ENCODE assay signal across 8 cellular contexts in the genomic region with DNA sequence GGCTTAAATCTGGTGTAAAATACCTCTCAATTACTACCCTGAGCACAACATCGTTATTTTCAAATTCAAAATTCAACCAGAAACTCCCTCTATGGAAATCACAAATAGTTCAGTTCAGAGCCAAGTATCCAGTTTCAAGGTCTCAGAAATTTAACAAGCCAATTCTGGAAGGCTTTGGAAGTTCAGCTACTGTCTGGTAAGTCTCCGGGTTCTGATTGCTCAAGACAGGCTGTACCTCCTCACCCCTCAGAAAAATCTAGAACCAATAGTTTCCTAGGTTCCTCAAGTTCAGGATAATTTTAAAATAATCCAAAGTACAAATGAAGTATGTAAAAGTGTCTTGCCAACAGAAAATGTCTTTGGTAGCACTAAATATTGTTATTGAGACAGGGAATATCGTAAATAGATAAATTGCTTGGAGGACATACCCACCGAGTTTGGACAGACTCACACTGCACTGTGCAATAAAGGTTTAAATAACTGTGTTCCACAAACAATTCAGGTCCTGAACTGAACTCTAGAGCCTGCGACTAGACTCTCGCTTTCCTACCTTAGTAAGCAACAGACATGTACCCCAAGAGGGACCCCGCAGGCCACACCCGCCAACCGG. TPM values are rescaled to one million over a fixed set of nuclear protein-coding genes. Genes with fewer than 3 reads are reported as not detected.
DNase-seq lines count a peak whose midpoint lies in the region; TF ChIP-seq lines count a peak whose summit lies in the region.

No MANE protein-coding gene starts in this region.

- peak overlapping the region; percentile 79 for H3K4me2 ChIP-seq in PC-9

- POLR2A ChIA-PET in PC-9 (lab: Charles Lee; ENCODE audit: unreplicated experiment): interaction anchor here (0.6 kb wide), 2 partner anchors 15 to 893 kb away, joined by 3 to 27 read pairs; no protein-coding TSS in a partner anchor

- H4K20me1 ChIP-seq in PC-9 (ENCODE audit: insufficient read depth): 0 out of 2 replicates have a peak, but pooled peaks cover 7% of the 10 kb centered on the region

- peak overlapping the region; percentile 92 for H3K27ac ChIP-seq in PC-9
- peak overlapping the region; percentile 70 to 79 for H3K27ac ChIP-seq in ovary

- H3K79me2 ChIP-seq in PC-9 (ENCODE audit: low read depth): peaks cover 53% of the 10 kb centered on the region

- TF ChIP-seq CTCF in GM12864 (IDR thresholded peaks at IDR 0.05; ENCODE audit: low read depth, low read length, missing control alignments) (no peak), PC-9 (conservative IDR thresholded peaks at IDR 0.05) (no peak), epithelial cell of proximal tubule (conservative IDR thresholded peaks at IDR 0.05; ENCODE audit: low read depth, low read length) (no peak), ovary (IDR thresholded peaks at IDR 0.05) (no peak)

- H3K4me3 ChIP-seq in GM12864 (ENCODE audit: low read depth, low read length): peak overlapping the region; percentile 95
- H3K4me3 ChIP-seq in PC-9: peak overlapping the region; percentile 91
- H3K4me3 ChIP-seq in epithelial cell of proximal tubule (ENCODE audit: low read depth, low read length): peak overlapping the region; percentile 82
- H3K4me3 ChIP-seq in ovary: peak overlapping the region; percentile 72

- no peak for TF ChIP-seq EP300 in ovary (IDR thresholded peaks at IDR 0.05)

- no peaks in the 10 kb centered on the region for H3K9me2 ChIP-seq in PC-9 (ENCODE audit: insufficient read depth)

- H2AFZ ChIP-seq in PC-9: peak overlapping the region; percentile 93

- intact Hi-C loops in PC-9 (cut with micrococcal nuclease; ENCODE audit: unreplicated experiment): no loop called here
- intact Hi-C loops in ovary (cut with DNase I): no loop called here

- CTCF ChIA-PET in PC-9 (lab: Charles Lee): no interaction called here

- H3K36me3 ChIP-seq in PC-9 (ENCODE audit: low read depth) (no peaks in the 10 kb centered on the region), ovary (no peaks in the 10 kb centered on the region)

- WGBS in ovary, 3 donors: 0 to 2% (median 1%) methylated on average over 9 of the region's 9 CpGs

- no peak for DNase-seq in GM12864 (ENCODE audit: low read depth)
- DNase-seq in PC-9: no peak
- no peak for DNase-seq in epithelial cell of proximal tubule (ENCODE audit: low read depth)
- DNase-seq in ovary: no peak
- DNase-seq in middle frontal gyrus (ENCODE audit: extremely low spot score, low spot score): no peak
- DNase-seq in COLO829 (ENCODE audit: low spot score): no peak
- no peak for DNase-seq in NK-92 treated with Interleukin-12 subunit alpha and Interleukin-12 subunit beta, amount 100 ng/mL, for 24 hours (lab: John Stamatoyannopoulos, UW)
- DNase-seq in midbrain (lab: John Stamatoyannopoulos, UW): no peak

- BruUV-seq in PC-9 (replicated peaks; lab: Mats Ljungman, UMichigan): TSS peak; percentile 82

- TF ChIP-seq POLR2A in ovary (IDR thresholded peaks at IDR 0.05): no peak

- H3K4me1 ChIP-seq in PC-9 (replicated peaks; ENCODE audit: insufficient read depth): peaks cover 13% of the 10 kb centered on the region
- peaks cover 4% of the 10 kb centered on the region for H3K4me1 ChIP-seq in ovary (ENCODE audit: insufficient read depth)

- H3K9me3 ChIP-seq in PC-9 (ENCODE audit: insufficient read depth, low read depth) (no peaks in the 10 kb centered on the region), ovary (no peaks in the 10 kb centered on the region)

- H3K27me3 ChIP-seq in PC-9 (ENCODE audit: insufficient read depth, low read depth) (no peaks in the 10 kb centered on the region), ovary (no peaks in the 10 kb centered on the region)

- peaks cover 12% of the 10 kb centered on the region for H3F3A ChIP-seq in PC-9 (ENCODE audit: insufficient read depth, low read depth)

RNA-seq across cellular contexts. Expression of a gene that starts 0.7 kb away (rescaled TPM):
- total RNA-seq in PC-9 (2021) (38.1 and 39.8 TPM in 2 replicates), epithelial cell of proximal tubule (25.5 and 28.1 TPM in 2 replicates), ovary (10 to 100 TPM; 24.3 to 35.2 (median 28.4) TPM)
- 10 to 100 TPM; 17.3 to 18.3 TPM for polyA plus RNA-seq in ovary

RNA-seq across cellular contexts. Expression of a gene that starts 35.7 kb away (rescaled TPM):
- total RNA-seq in PC-9 (2021) (42.7 and 49.3 TPM in 2 replicates), epithelial cell of proximal tubule (6.5 and 10.3 TPM in 2 replicates), ovary (1 to 10 TPM; 3.0 to 7.4 (median 3.8) TPM)
- polyA plus RNA-seq in ovary: 1 to 10 TPM; 1.5 to 5.3 TPM
